18 cellular contexts compared by ENCODE assay signal in the genomic region with DNA sequence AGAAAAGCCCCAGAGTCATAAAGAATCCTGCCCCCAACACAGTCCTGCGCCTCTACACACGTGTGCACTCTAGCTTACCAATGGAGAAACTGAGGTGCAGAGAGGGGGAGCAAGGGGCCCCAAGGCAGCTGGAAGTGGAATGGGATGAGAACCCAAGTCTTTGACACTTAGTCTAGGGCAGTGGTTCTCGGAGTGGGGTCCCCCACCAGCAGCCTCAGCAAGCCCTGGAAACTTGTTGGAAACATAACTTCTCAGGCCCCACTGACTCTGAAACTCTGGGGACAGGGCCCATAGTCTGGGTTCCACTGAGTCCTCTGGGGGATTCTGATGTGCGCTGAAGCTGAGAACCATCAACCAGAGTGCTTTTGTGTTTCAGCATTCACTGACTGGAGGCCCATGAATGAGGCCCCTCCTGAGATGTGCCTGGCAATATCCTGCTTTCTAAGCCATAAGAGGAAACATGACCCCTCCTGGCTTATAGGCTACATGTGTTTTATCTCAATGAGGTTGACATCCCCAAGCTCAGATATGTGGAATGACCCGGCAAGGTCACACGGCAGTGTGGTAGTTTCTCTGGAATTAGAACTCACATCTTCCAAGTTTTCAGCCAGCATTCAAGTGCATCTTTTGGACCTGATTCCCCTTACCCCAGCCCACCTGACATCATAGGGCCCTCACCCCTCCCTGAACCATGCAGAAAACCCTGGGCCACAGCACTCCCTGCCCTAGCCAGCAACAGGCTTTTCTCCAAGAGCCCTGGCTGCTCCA.
"Had no signal": no experiment of that assay in that cellular context is flagged by ENCODE, and none has a peak within 500 bp of the region (broad histone marks: within the 10 kb centered on the region; RNA-seq: fewer than 3 reads in every experiment).

No MANE protein-coding gene starts in this region.

- H3K4me1 ChIP-seq: gastroesophageal sphincter, tibial nerve had no signal

- H3K36me3 ChIP-seq: gastroesophageal sphincter, heart right ventricle, tibial nerve had no signal

- DNase-seq: activated CD4-positive, alpha-beta T cell treated with anti-CD3 and anti-CD28 coated beads, Interleukin-2, amount 10 ng/mL, durations not matched to agents 7 days and 5 days; activated CD4-positive, CD25-positive, alpha-beta regulatory T cell; activated CD8-positive, alpha-beta memory T cell treated with anti-CD3 and anti-CD28 coated beads, Interleukin-2, amount 50 U/mL, for 48 hours; activated naive CD4-positive, alpha-beta T cell; activated naive CD8-positive, alpha-beta T cell treated with anti-CD3 and anti-CD28 coated beads, Interleukin-2, amount 10 ng/mL, durations not matched to agents 7 days and 5 days; anterior cingulate cortex; erythroblast; heart right ventricle; left cardiac atrium; naive B cell; retina; stimulated activated CD4-positive, alpha-beta T cell treated with anti-CD3 and anti-CD28 coated beads, Interleukin-4, amount 100 ng/mL, for 24 hours; stimulated activated naive CD4-positive, alpha-beta T cell treated with Interleukin-2 at 50 U/mL for 16 hours; substantia nigra; SW 1271 had no signal

- H3K27me3 ChIP-seq: heart right ventricle, tibial nerve had no signal

- H3K4me3 ChIP-seq: gastroesophageal sphincter, heart right ventricle, lung, tibial nerve had no signal

- H3K27ac ChIP-seq: gastroesophageal sphincter, heart right ventricle, tibial nerve had no signal

- H3K9me3 ChIP-seq: gastroesophageal sphincter, heart right ventricle, tibial nerve had no signal
